ENCODE assay signal across 16 cellular contexts in genomic region chr11:2515401-2516275, GRCh38.
DNase-seq lines count a peak whose midpoint lies in the region; ATAC-seq, FAIRE-seq and TF ChIP-seq lines count a peak whose summit lies in the region.
"Had no signal": no experiment of that assay in that cellular context is flagged by ENCODE, and none has a peak within 500 bp of the region (broad histone marks: within the 10 kb centered on the region; RNA-seq: fewer than 3 reads in every experiment).

No MANE protein-coding gene starts in this region.

- TF ChIP-seq CTCF in breast epithelium (IDR thresholded peaks at IDR 0.05) (no peak), MCF 10A (IDR thresholded peaks at IDR 0.05; ENCODE audit: unreplicated experiment) (no peak), glutamatergic neuron (IDR thresholded peaks at IDR 0.05; ENCODE audit: partially characterized antibody, unreplicated experiment) (no peak), upper lobe of right lung (IDR thresholded peaks at IDR 0.05) (no peak)

- POLR2A ChIA-PET in MCF 10A (lab: Yijun Ruan, JAX), result no interaction called here

- no peak for TF ChIP-seq POLR2A in breast epithelium (IDR thresholded peaks at IDR 0.05)

- no peaks in the 10 kb centered on the region for H3K9me3 ChIP-seq in breast epithelium
- H3K9me3 ChIP-seq in upper lobe of right lung, result no peaks in the 10 kb centered on the region
- H3K9me3 ChIP-seq: prostate gland had no signal

- no TSS peak for BruUV-seq in MCF 10A (replicated peaks; lab: Mats Ljungman, UMichigan)

- H3K27me3 ChIP-seq in breast epithelium (no peaks in the 10 kb centered on the region), upper lobe of right lung (no peaks in the 10 kb centered on the region)

- peak; percentile 10 to 34 for DNase-seq in breast epithelium (ENCODE audit: low spot score in 2 of 2)
- DNase-seq in MCF 10A (ENCODE audit: unreplicated experiment), result no peak
- peak; percentile 10 for DNase-seq in glutamatergic neuron
- DNase-seq in mucosa of gallbladder (ENCODE audit: low spot score), result peak; percentile 4
- peak; percentile 59 for DNase-seq in upper lobe of right lung
- no peak for DNase-seq in NCI-H1048 (lab: John Stamatoyannopoulos, UW)
- no peak for DNase-seq in HTR-8/SVneo (ENCODE audit: insufficient read length, low spot score)
- DNase-seq: activated gamma-delta T cell; erythroblast; hypothalamus; NCI-H2081 treated with DMSO at 0.1 percent for 48 hours; stimulated activated CD4-positive, alpha-beta T cell treated with anti-CD3 and anti-CD28 coated beads, Interleukin-4, amount 100 ng/mL, for 1 hour; stimulated activated naive CD4-positive, alpha-beta T cell had no signal

- H3K4me1 ChIP-seq in breast epithelium (no peaks in the 10 kb centered on the region), upper lobe of right lung (peaks cover 14% of the 10 kb centered on the region)
- H3K4me1 ChIP-seq: prostate gland had no signal

- H3K9me3 Mint-ChIP-seq in MCF 10A (ENCODE audit: unreplicated experiment) (no peaks in the 10 kb centered on the region), glutamatergic neuron (ENCODE audit: unreplicated experiment) (no peaks in the 10 kb centered on the region)
- H3K9me3 Mint-ChIP-seq: memory B cell had no signal

- H3K36me3 Mint-ChIP-seq in MCF 10A (ENCODE audit: insufficient read depth, unreplicated experiment) (no peaks in the 10 kb centered on the region), glutamatergic neuron (ENCODE audit: unreplicated experiment) (no peaks in the 10 kb centered on the region)
- H3K36me3 Mint-ChIP-seq: memory B cell had no signal

- H3K27ac ChIP-seq in breast epithelium, result no peak overlapping the region
- H3K27ac ChIP-seq in upper lobe of right lung, result no peak overlapping the region
- H3K27ac ChIP-seq: prostate gland had no signal

- H3K36me3 ChIP-seq in breast epithelium, result no peaks in the 10 kb centered on the region
- H3K36me3 ChIP-seq in upper lobe of right lung, result no peaks in the 10 kb centered on the region
- H3K36me3 ChIP-seq: prostate gland had no signal

- H3K4me1 Mint-ChIP-seq in MCF 10A (ENCODE audit: insufficient read depth, unreplicated experiment) (no peaks in the 10 kb centered on the region), glutamatergic neuron (ENCODE audit: low read depth, unreplicated experiment) (peaks cover 3% of the 10 kb centered on the region)

- H3K27ac Mint-ChIP-seq in MCF 10A (ENCODE audit: low read depth, unreplicated experiment), result no peak overlapping the region
- H3K27ac Mint-ChIP-seq in glutamatergic neuron (ENCODE audit: unreplicated experiment), result no peak overlapping the region
- H3K27ac Mint-ChIP-seq: memory B cell had no signal

- H3K27me3 Mint-ChIP-seq in MCF 10A (ENCODE audit: insufficient read depth, unreplicated experiment) (peaks cover under 1% of the 10 kb centered on the region), glutamatergic neuron (ENCODE audit: unreplicated experiment) (peaks cover 4% of the 10 kb centered on the region)
- H3K27me3 Mint-ChIP-seq: memory B cell had no signal

- H3K4me3 Mint-ChIP-seq in MCF 10A (ENCODE audit: unreplicated experiment) (no peak overlapping the region), glutamatergic neuron (ENCODE audit: unreplicated experiment) (no peak overlapping the region)
- H3K4me3 Mint-ChIP-seq: memory B cell had no signal

- no peak for FAIRE-seq in HTR-8/SVneo (lab: Jason Lieb, UNC)

- CTCF ChIA-PET in MCF 10A (lab: Yijun Ruan, JAX), result interaction anchor here (1.3 kb wide), 1 partner anchor 15 kb away, joined by 8 read pairs; no protein-coding TSS in a partner anchor

- ATAC-seq in upper lobe of right lung (no peak), HG03108 (IDR thresholded peaks at IDR 0.05; ENCODE audit: unreplicated experiment) (no peak)

- no peak overlapping the region for H3K4me3 ChIP-seq in breast epithelium
- H3K4me3 ChIP-seq in upper lobe of right lung, result no peak overlapping the region
- H3K4me3 ChIP-seq: prostate gland had no signal

- intact Hi-C loops in breast epithelium (cut with DNase I; ENCODE audit: low total_unique reads), result no loop called here
- intact Hi-C loops in MCF 10A (cut with micrococcal nuclease), result no loop called here
- intact Hi-C loops in upper lobe of right lung (cut with DNase I), result no loop called here

Comparison
In these comparisons a context has a peak if more than half of its experiments do, and no peak if none do; other contexts are left out.
1. DNase-seq: peak in breast epithelium (2 of 2), glutamatergic neuron (single experiment), mucosa of gallbladder (single experiment) and upper lobe of right lung (single experiment); none in MCF 10A (single experiment), NCI-H1048 (single experiment) and HTR-8/SVneo (single experiment).